ENCODE assay signal across 10 cellular contexts in the genomic region with DNA sequence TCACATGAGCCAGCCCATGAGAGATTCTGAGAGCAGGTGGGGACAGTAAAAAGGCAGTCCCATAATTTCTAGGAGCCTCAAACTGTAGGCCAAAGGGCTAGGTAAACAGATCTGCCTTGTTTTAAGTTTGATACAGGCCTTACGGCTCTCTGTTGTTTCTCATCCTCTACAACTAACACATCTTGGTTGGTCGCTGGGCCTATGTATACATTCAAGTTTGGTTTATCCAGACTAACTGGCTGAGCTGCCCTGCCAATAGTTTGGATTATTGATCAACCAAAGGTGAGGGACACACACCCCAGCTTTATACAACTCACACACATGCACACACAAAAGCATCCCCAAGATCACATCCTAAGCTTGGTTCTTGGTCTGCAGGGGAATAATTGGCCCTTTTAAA. TPM values are rescaled to one million over a fixed set of nuclear protein-coding genes. Genes with fewer than 3 reads are reported as not detected.
DNase-seq lines count a peak whose midpoint lies in the region; ATAC-seq, FAIRE-seq and TF ChIP-seq lines count a peak whose summit lies in the region.
"Had no signal": no experiment of that assay in that cellular context is flagged by ENCODE, and none has a peak within 500 bp of the region (broad histone marks: within the 10 kb centered on the region; RNA-seq: fewer than 3 reads in every experiment).

No MANE protein-coding gene starts in this region.

- 84% methylated on average over 2 of the region's 2 CpGs for whole genome bisulfite sequencing in heart right ventricle, 2 donors
- WGBS in GM12878 (ENCODE audit: insufficient coverage, insufficient replicate concordance, low lambda C conversion rate, missing lambda C conversion rate): 47% methylated on average over 2 of the region's 2 CpGs
- WGBS in mesenchymal stem cell: 88% methylated on average over 2 of the region's 2 CpGs
- 55 to 69% methylated on average over 2 of the region's 2 CpGs for WGBS in upper lobe of left lung, 2 donors

- CTCF ChIA-PET in GM12878 (lab: Yijun Ruan, JAX): interaction anchor here (0.6 to 3.6 kb wide), 7 partner anchors 10 to 348 kb away, joined by 3 to 23 read pairs (median 4); no protein-coding TSS in a partner anchor

- H3K27ac ChIP-seq in heart right ventricle: peak overlapping the region in 6 of 10 donors; percentile 18 to 96 (median 94)
- H3K27ac ChIP-seq in GM12878 (ENCODE audit: control insufficient read depth, insufficient read depth): peak overlapping the region; percentile 77
- no peak overlapping the region for H3K27ac ChIP-seq in mesenchymal stem cell (ENCODE audit: low read length, poor library complexity, severe bottlenecking)
- H3K27ac ChIP-seq in upper lobe of left lung: peak overlapping the region; percentile 19 to 63 (median 42)

- no peak overlapping the region for H2BK120ac ChIP-seq in mesenchymal stem cell (ENCODE audit: low read depth, low read length)

- H4K91ac ChIP-seq in mesenchymal stem cell (ENCODE audit: low read length): no peak overlapping the region

- SMC1A ChIA-PET in GM12878 (lab: Charles Lee; ENCODE audit: uncharacterized antibody, unreplicated experiment): interaction anchor here (0.6 to 8.5 kb wide), 13 partner anchors 10 to 231 kb away, joined by 3 to 68 read pairs (median 4); no protein-coding TSS in a partner anchor

- TF ChIP-seq RAD21 in GM12878 (IDR thresholded peaks at IDR 0.05; ENCODE audit: insufficient read depth, low read depth, low read length): no peak

- no peak overlapping the region for H4K8ac ChIP-seq in mesenchymal stem cell (ENCODE audit: low read length)

- H3K4me3 ChIP-seq in heart right ventricle (peak overlapping the region in 6 of 10 donors; percentile 69 to 88 (median 81)), GM12878 (peak overlapping the region; percentile 94), mesenchymal stem cell (ENCODE audit: insufficient read depth in 1 of 2, low read depth in 1 of 2, low read length in 2 of 2) (peak overlapping the region in 1 of 2 experiments; percentile 91), upper lobe of left lung (peak overlapping the region; percentile 6 to 85 (median 68))

- TF ChIP-seq POLR2A in GM12878 (IDR thresholded peaks at IDR 0.05; ENCODE audit: low read depth, low read length) (no peak), upper lobe of left lung (IDR thresholded peaks at IDR 0.05) (no peak)

- no peaks in the 10 kb centered on the region for H4K20me1 ChIP-seq in GM12878 (ENCODE audit: control insufficient read depth, insufficient read depth)

- peak overlapping the region; percentile 78 for H3K4me2 ChIP-seq in GM12878 (ENCODE audit: control insufficient read depth, insufficient read depth)
- peak overlapping the region; percentile 58 for H3K4me2 ChIP-seq in mesenchymal stem cell (ENCODE audit: low read length, poor library complexity, severe bottlenecking)

- DNase-seq in heart right ventricle (no peak), left ventricle myocardium superior (no peak), GM12878 (ENCODE audit: low read depth, low spot score) (no peak), mesenchymal stem cell (no peak), upper lobe of left lung (no peak), NCI-H510A treated with DMSO at 0.1 percent for 48 hours (lab: John Stamatoyannopoulos, UW) (no peak), NCI-H226 (no peak)
- DNase-seq: DMS79 treated with DMSO at 0.1 percent for 48 hours, foreskin melanocyte had no signal

- H3K4ac ChIP-seq in mesenchymal stem cell (ENCODE audit: low read depth in 1 of 2, low read length in 2 of 2): peak overlapping the region; percentile 26 to 31

- TF ChIP-seq CTCF in heart right ventricle (IDR thresholded peaks at IDR 0.05): no peak
- TF ChIP-seq CTCF in GM12878 (IDR thresholded peaks at IDR 0.05 in 2 of 3, conservative IDR thresholded peaks at IDR 0.05 in 1 of 3; ENCODE audit: control insufficient read depth in 2 of 3, extremely low read depth in 1 of 3, insufficient read depth in 1 of 3, low read depth in 3 of 3, low read length in 3 of 3): no peak
- TF ChIP-seq CTCF in upper lobe of left lung (IDR thresholded peaks at IDR 0.05): no peak

- H2BK12ac ChIP-seq in mesenchymal stem cell (ENCODE audit: low read length in 2 of 2): no peak overlapping the region

- H3K23ac ChIP-seq in mesenchymal stem cell (ENCODE audit: low read length in 2 of 2): no peak overlapping the region

- no TSS peak for BruUV-seq in GM12878 (replicated peaks; lab: Mats Ljungman, UMichigan)

- H2BK5ac ChIP-seq in mesenchymal stem cell (ENCODE audit: low read depth, low read length, poor library complexity, severe bottlenecking): no peak overlapping the region

- no peak for ATAC-seq in heart right ventricle
- no peak for ATAC-seq in left ventricle myocardium superior
- no peak for ATAC-seq in GM12878
- ATAC-seq in upper lobe of left lung (ENCODE audit: low FRiP score in 2 of 2): no peak
- ATAC-seq in HG03097 (IDR thresholded peaks at IDR 0.05; ENCODE audit: low FRiP score, unreplicated experiment): no peak

- H3K36me3 ChIP-seq in heart right ventricle: peaks cover 0 to 24% (median 0%) of the 10 kb centered on the region in 9 donors
- H3K36me3 ChIP-seq in GM12878 (ENCODE audit: control insufficient read depth in 2 of 2, insufficient read depth in 2 of 2, low read length in 1 of 2): no peaks in the 10 kb centered on the region; a peak in 1 of 4 replicates
- H3K36me3 ChIP-seq in mesenchymal stem cell (ENCODE audit: control insufficient read depth in 1 of 2, insufficient read depth in 2 of 2, low read depth in 1 of 2, low read length in 2 of 2): peaks cover 0 to 13% of the 10 kb centered on the region in 2 experiments
- peaks cover 0 to 5% (median 0%) of the 10 kb centered on the region in 4 donors for H3K36me3 ChIP-seq in upper lobe of left lung

- RAD21 ChIA-PET in GM12878 (lab: Charles Lee; ENCODE audit: unreplicated experiment): interaction anchor here (0.8 to 6.6 kb wide), 11 partner anchors 10 to 214 kb away, joined by 3 to 30 read pairs (median 4); partner anchors contain the start of genes EIF2A, ERICH6 and SERP1

- no peak for FAIRE-seq in GM12878 (lab: Jason Lieb, UNC)

- peak overlapping the region in 1 of 2 experiments; percentile 2 for H3K18ac ChIP-seq in mesenchymal stem cell (ENCODE audit: low read depth in 1 of 2, low read length in 2 of 2)

- no peak overlapping the region for H3K14ac ChIP-seq in mesenchymal stem cell (ENCODE audit: low read length in 2 of 2)

- no peak for TF ChIP-seq EP300 in GM12878 (IDR thresholded peaks at IDR 0.05; ENCODE audit: borderline replicate concordance in 1 of 2, control insufficient read depth in 1 of 2, low read depth in 2 of 2, low read length in 2 of 2)
- no peak for TF ChIP-seq EP300 in upper lobe of left lung (IDR thresholded peaks at IDR 0.05)

- H3K79me1 ChIP-seq in mesenchymal stem cell (replicated peaks; ENCODE audit: low read length, poor library complexity, severe bottlenecking): peaks cover 13% of the 10 kb centered on the region

- H3K9me3 ChIP-seq in heart right ventricle (no peaks in the 10 kb centered on the region), GM12878 (replicated peaks; ENCODE audit: control insufficient read depth, insufficient read depth, low read length) (no peaks in the 10 kb centered on the region), mesenchymal stem cell (ENCODE audit: control insufficient read depth, low read length) (no peaks in the 10 kb centered on the region), upper lobe of left lung (no peaks in the 10 kb centered on the region)

- in situ Hi-C loops in GM12878 (cut with MboI): no loop called here

- intact Hi-C loops in heart right ventricle (cut with DNase I): loop anchor here in 5 of 10 donors (5.0 to 10.0 kb wide), 5 partner anchors 33 to 213 kb away; partner anchors contain the start of genes SELENOT (in 3 of the 5), EIF2A (in 2 of the 5) and SERP1 (in 2 of the 5)
- intact Hi-C loops in left ventricle myocardium superior (cut with micrococcal nuclease): no loop called here
- intact Hi-C loops in GM12878 (cut with micrococcal nuclease; ENCODE audit: unreplicated experiment): loop anchor here (2.0 to 5.0 kb wide), 4 partner anchors 21 to 1512 kb away; no protein-coding TSS in a partner anchor

- POLR2A ChIA-PET in GM12878 (lab: Charles Lee): interaction anchor here (0.7 to 7.1 kb wide), 11 partner anchors 9 to 162 kb away, joined by 3 to 40 read pairs (median 4); partner anchors contain the start of gene SELENOT

- H3K4me1 ChIP-seq in heart right ventricle: peaks cover 4 to 76% (median 57%) of the 10 kb centered on the region in 9 donors
- peaks cover 6% of the 10 kb centered on the region for H3K4me1 ChIP-seq in GM12878 (ENCODE audit: control insufficient read depth, insufficient read depth, low read length)
- H3K4me1 ChIP-seq in mesenchymal stem cell (ENCODE audit: control insufficient read depth, insufficient read depth, low read depth, low read length): peaks cover 4% of the 10 kb centered on the region
- H3K4me1 ChIP-seq in upper lobe of left lung: peaks cover 39 to 57% (median 50%) of the 10 kb centered on the region in 4 donors

- H3K9ac ChIP-seq in GM12878 (ENCODE audit: control insufficient read depth, insufficient read depth, low read length) (peak overlapping the region; percentile 87; the same call in 1 of the 2 replicates), mesenchymal stem cell (ENCODE audit: low read length) (peak overlapping the region; percentile 96)

- no peak overlapping the region for H2BK15ac ChIP-seq in mesenchymal stem cell (ENCODE audit: low read depth, poor library complexity, severe bottlenecking)

- H3K27me3 ChIP-seq in heart right ventricle (no peaks in the 10 kb centered on the region), GM12878 (replicated peaks in 1 of 2; ENCODE audit: control insufficient read depth in 2 of 2, insufficient read depth in 2 of 2, low read length in 1 of 2) (no peaks in the 10 kb centered on the region), mesenchymal stem cell (ENCODE audit: control insufficient read depth in 1 of 2, insufficient read depth in 1 of 2, low read length in 2 of 2) (no peaks in the 10 kb centered on the region), upper lobe of left lung (no peaks in the 10 kb centered on the region)

- H2AFZ ChIP-seq in GM12878 (ENCODE audit: control insufficient read depth, low read depth, low read length): no peak overlapping the region
- no peak overlapping the region for H2AFZ ChIP-seq in mesenchymal stem cell (ENCODE audit: low read depth, low read length)

- H3K79me2 ChIP-seq in GM12878 (ENCODE audit: control insufficient read depth, insufficient read depth, low read length): peaks cover 83% of the 10 kb centered on the region

- no peak overlapping the region for H2AK5ac ChIP-seq in mesenchymal stem cell (ENCODE audit: low read length, severe bottlenecking)

RNA-seq across cellular contexts. Expression of gene SIAH2, which starts 3.0 kb away (rescaled TPM):
- total RNA-seq in heart right ventricle (10 to 100 TPM; 11.5 to 30.7 (median 20.8) TPM), left ventricle myocardium superior (23.2 TPM), GM12878 (2014; rRNA removed) (41.4 and 47.0 TPM in 2 replicates), GM12878 (2014; rRNA removed; fragmentation: Illumina TruSeq; extraction: Trizol) (26.9 and 27.8 TPM in 2 replicates), GM12878 (2021) (31.7 and 38.0 TPM in 2 replicates), upper lobe of left lung (10 to 100 TPM; 17.6 to 45.0 (median 31.7) TPM)
- polyA plus RNA-seq in heart right ventricle (10 to 100 TPM in 1 of 2 donors, 1 to 10 TPM in 1; 6.1 to 16.0 TPM), GM12878 (2011; rRNA removed) (42.3 and 51.5 TPM in 2 replicates), GM12878 (2014; fragmentation: Illumina TruSeq; extraction: Trizol) (33.7 and 37.2 TPM in 2 replicates), GM12878 (2014; fragmentation: Nextera tagmentation; extraction: Ambion mirVana) (10 to 100 TPM in 1 of 2 experiments, 1 to 10 TPM in 1; 6.1 to 14.2 TPM), GM12878 (2014; rRNA removed) (41.4 and 43.0 TPM in 2 replicates), GM12878 (2016; fragmentation: Nextera tagmentation; extraction: Ambion mirVana) (10 to 100 TPM in 1 of 2 experiments, 1 to 10 TPM in 1; 3.3 to 16.3 TPM)
- 14.5 and 16.2 TPM in 2 replicates for total RNA-seq in GM12878 (2013; cell fraction: nucleolus; rRNA removed)
- 8.3 TPM for polyA plus RNA-seq in GM12878 (2011; ENCODE audit: low read depth)
- polyA plus RNA-seq in GM12878 (2011; cell fraction: cytosol; rRNA removed): 77.7 and 114 TPM in 2 replicates
- polyA plus RNA-seq in GM12878 (2011; cell fraction: nucleus; rRNA removed): 83.3 and 88.1 TPM in 2 replicates
- 13.3 and 27.8 TPM in 2 replicates for polyA plus RNA-seq in GM12878 (2012)
- 59.1 and 114 TPM in 2 replicates for polyA minus RNA-seq in GM12878 (2011; rRNA and poly(A)+ RNA removed)
- 28.7 and 37.3 TPM in 2 replicates for polyA minus RNA-seq in GM12878 (2011; cell fraction: cytosol; rRNA and poly(A)+ RNA removed)
- polyA minus RNA-seq in GM12878 (2011; cell fraction: nucleus; rRNA and poly(A)+ RNA removed): 13.7 and 23.2 TPM in 2 replicates
- 23.3 TPM for polyA plus RNA-seq in mesenchymal stem cell (2013, experiment 1 of 2)
- polyA plus RNA-seq in mesenchymal stem cell (2013, experiment 2 of 2): 22.9 TPM

RNA-seq across cellular contexts. Expression of gene ERICH6, which starts 56.2 kb away (rescaled TPM):
- total RNA-seq in heart right ventricle: under 1 TPM in 2 of 10 donors, not detected in 8; 0.20 to 0.56 TPM
- polyA plus RNA-seq in heart right ventricle: not detected
- total RNA-seq in left ventricle myocardium superior: not detected
- not detected in 2 replicates for total RNA-seq in GM12878 (2013; cell fraction: nucleolus; rRNA removed)
- 0.06 TPM in 1 of 2 replicates, not detected in the other for total RNA-seq in GM12878 (2014; rRNA removed)
- total RNA-seq in GM12878 (2014; rRNA removed; fragmentation: Illumina TruSeq; extraction: Trizol): 0.04 and 0.09 TPM in 2 replicates
- 0.40 TPM in 1 of 2 replicates, not detected in the other for total RNA-seq in GM12878 (2021)
- not detected for polyA plus RNA-seq in GM12878 (2011; ENCODE audit: low read depth)
- polyA plus RNA-seq in GM12878 (2011; rRNA removed): not detected in 2 replicates
- 0.18 TPM in 1 of 2 replicates, not detected in the other for polyA plus RNA-seq in GM12878 (2011; cell fraction: cytosol; rRNA removed)
- polyA plus RNA-seq in GM12878 (2011; cell fraction: nucleus; rRNA removed): 0.25 TPM in 1 of 2 replicates, not detected in the other
- polyA plus RNA-seq in GM12878 (2012): 0.09 TPM in 1 of 2 replicates, not detected in the other
- polyA plus RNA-seq in GM12878 (2014; fragmentation: Illumina TruSeq; extraction: Trizol): not detected in 2 replicates
- polyA plus RNA-seq in GM12878 (2014; fragmentation: Nextera tagmentation; extraction: Ambion mirVana): under 1 TPM in 1 of 2 experiments, not detected in 1; 0.40 TPM
- not detected in 2 replicates for polyA plus RNA-seq in GM12878 (2014; rRNA removed)
- polyA plus RNA-seq in GM12878 (2016; fragmentation: Nextera tagmentation; extraction: Ambion mirVana): under 1 TPM in 1 of 2 experiments, not detected in 1; 0.39 TPM
- not detected in 2 replicates for polyA minus RNA-seq in GM12878 (2011; rRNA and poly(A)+ RNA removed)
- polyA minus RNA-seq in GM12878 (2011; cell fraction: cytosol; rRNA and poly(A)+ RNA removed): 0.42 TPM in 1 of 2 replicates, not detected in the other
- polyA minus RNA-seq in GM12878 (2011; cell fraction: nucleus; rRNA and poly(A)+ RNA removed): 0.12 TPM in 1 of 2 replicates, not detected in the other
- 0.04 TPM for polyA plus RNA-seq in mesenchymal stem cell (2013, experiment 1 of 2)
- 0.03 TPM for polyA plus RNA-seq in mesenchymal stem cell (2013, experiment 2 of 2)
- total RNA-seq in upper lobe of left lung: 1 to 10 TPM in 1 of 6 donors, not detected in 5; 2.1 TPM
